Comparison of ENCODE assay signal across 1 cellular context in genomic region chr7:50757703-50758390, GRCh38.
TF ChIP-seq lines count a peak whose summit lies in the region.

No MANE protein-coding gene starts in this region.

TF ChIP-seq in HepG2, 621 proteins besides CTCF, POLR2A, EP300 and RAD21 (continued from another document and continues in another):
- TF ChIP-seq ZNF646 (CRISPR knock-in tag; IDR thresholded peaks at IDR 0.05), result no peak
- no peak; the same call in 1 of the 2 replicates for TF ChIP-seq HOXA3 (CRISPR knock-in tag; IDR thresholded peaks at IDR 0.05)
- no peak for TF ChIP-seq ZNF800 (CRISPR knock-in tag; IDR thresholded peaks at IDR 0.05)
- TF ChIP-seq LCORL (IDR thresholded peaks at IDR 0.05), result no peak
- TF ChIP-seq LCORL (CRISPR knock-in tag; IDR thresholded peaks at IDR 0.05), result no peak
- no peak for TF ChIP-seq PCBP2 (optimal IDR thresholded peaks at IDR 0.05; ENCODE audit: low read depth, low read length, poor library complexity, severe bottlenecking)
- no peak for TF ChIP-seq ZNF574 (CRISPR knock-in tag; IDR thresholded peaks at IDR 0.05)
- TF ChIP-seq ZNF782 (CRISPR knock-in tag; IDR thresholded peaks at IDR 0.05; ENCODE audit: borderline replicate concordance), result no peak
- no peak for TF ChIP-seq ZFP90 (CRISPR knock-in tag; IDR thresholded peaks at IDR 0.05; ENCODE audit: borderline replicate concordance)
- peak; percentile 65; the same call in 1 of the 2 replicates for TF ChIP-seq SOX5 (CRISPR knock-in tag; IDR thresholded peaks at IDR 0.05; ENCODE audit: borderline replicate concordance)
- TF ChIP-seq THAP9 (CRISPR knock-in tag; IDR thresholded peaks at IDR 0.05; ENCODE audit: borderline replicate concordance), result no peak
- TF ChIP-seq PRMT3 (CRISPR knock-in tag; IDR thresholded peaks at IDR 0.05; ENCODE audit: borderline replicate concordance, low read depth), result no peak
- no peak for TF ChIP-seq MTA3 (CRISPR knock-in tag; IDR thresholded peaks at IDR 0.05)
- TF ChIP-seq FOXP4 (CRISPR knock-in tag; IDR thresholded peaks at IDR 0.05), result peak; percentile 58
- TF ChIP-seq SP5 (CRISPR knock-in tag; IDR thresholded peaks at IDR 0.05; ENCODE audit: borderline replicate concordance, low read depth), result peak; percentile 46; the same call in 1 of the 2 replicates
- TF ChIP-seq PAXIP1 (CRISPR knock-in tag; conservative IDR thresholded peaks at IDR 0.05), result peak; percentile 47; the same call in 1 of the 2 replicates
- no peak for TF ChIP-seq ZNF274 (CRISPR knock-in tag; IDR thresholded peaks at IDR 0.05)
- no peak for TF ChIP-seq SMC3 (IDR thresholded peaks at IDR 0.05; ENCODE audit: low read length)
- peak; percentile 47; the same call in 1 of the 2 replicates for TF ChIP-seq TBX3 (IDR thresholded peaks at IDR 0.05; ENCODE audit: borderline replicate concordance)
- no peak for TF ChIP-seq ATF7-NPFF (CRISPR knock-in tag; IDR thresholded peaks at IDR 0.05; ENCODE audit: low read depth)
- no peak for TF ChIP-seq IRF2 (CRISPR knock-in tag; IDR thresholded peaks at IDR 0.05)
- TF ChIP-seq MXD1 (CRISPR knock-in tag; IDR thresholded peaks at IDR 0.05), result no peak
- no peak for TF ChIP-seq SOX13 (IDR thresholded peaks at IDR 0.05)
- TF ChIP-seq SOX13 (CRISPR knock-in tag; conservative IDR thresholded peaks at IDR 0.05 in 1 of 2, IDR thresholded peaks at IDR 0.05 in 1 of 2), result peak in 1 of 2 experiments; percentile 66; a peak in 2 of 4 replicates
- TF ChIP-seq ZNF17 (CRISPR knock-in tag; IDR thresholded peaks at IDR 0.05), result no peak
- TF ChIP-seq SMAD9 (CRISPR knock-in tag; IDR thresholded peaks at IDR 0.05), result no peak
- TF ChIP-seq SKI (IDR thresholded peaks at IDR 0.05; ENCODE audit: partially characterized antibody), result no peak
- no peak for TF ChIP-seq ZNF558 (CRISPR knock-in tag; IDR thresholded peaks at IDR 0.05; ENCODE audit: borderline replicate concordance)
- TF ChIP-seq GABPB1 (CRISPR knock-in tag; IDR thresholded peaks at IDR 0.05), result no peak
- TF ChIP-seq NCOA2 (CRISPR knock-in tag; IDR thresholded peaks at IDR 0.05), result 0 out of 2 replicates have a peak, but pooled peaks have one; percentile 39
- no peak for TF ChIP-seq KAT7 (CRISPR knock-in tag; IDR thresholded peaks at IDR 0.05; ENCODE audit: borderline replicate concordance)
- no peak for TF ChIP-seq ZNF687 (CRISPR knock-in tag; IDR thresholded peaks at IDR 0.05)
